In the genomic region with DNA sequence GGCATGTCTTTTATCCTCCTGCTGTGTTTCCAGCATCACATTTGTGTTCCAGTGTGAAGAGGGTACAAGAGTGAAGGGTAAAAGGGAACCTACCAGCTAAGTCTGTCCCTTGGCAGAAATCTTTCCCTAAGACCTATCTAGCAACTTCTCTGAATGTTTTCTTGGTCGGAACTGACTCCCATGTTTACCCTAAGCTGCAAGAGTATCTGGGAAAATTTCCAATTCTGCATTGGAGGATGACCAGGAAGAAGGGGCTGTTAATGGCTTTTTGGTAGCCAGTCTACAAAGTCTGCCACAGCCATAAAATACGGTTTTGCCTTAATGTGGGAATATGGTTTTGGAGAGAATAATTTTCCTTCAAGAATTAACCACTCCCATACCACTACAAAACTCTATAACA, we compare ENCODE assay signal across 18 cellular contexts.
A peak's percentile ranks its signal among the peaks of the same experiment; 100 is the strongest.
DNase-seq lines count a peak whose midpoint lies in the region; ATAC-seq and TF ChIP-seq lines count a peak whose summit lies in the region.
"Had no signal": no experiment of that assay in that cellular context is flagged by ENCODE, and none has a peak within 500 bp of the region (broad histone marks: within the 10 kb centered on the region; RNA-seq: fewer than 3 reads in every experiment).

No MANE protein-coding gene starts in this region.

- H3K36me3 ChIP-seq in left lung = no peaks in the 10 kb centered on the region
- H3K36me3 ChIP-seq: HAP-1 had no signal

- TF ChIP-seq CTCF in astrocyte of the cerebellum (IDR thresholded peaks at IDR 0.05; ENCODE audit: low read depth, low read length, missing control alignments) = no peak
- TF ChIP-seq CTCF in left lung (IDR thresholded peaks at IDR 0.05) = no peak

- peak; percentile 28 for DNase-seq in NCI-H2029 treated with DMSO at 0.1 percent for 48 hours (lab: John Stamatoyannopoulos, UW)
- DNase-seq in NCI-H2029 (lab: John Stamatoyannopoulos, UW) = no peak
- peak; percentile 39 for DNase-seq in astrocyte of the cerebellum (ENCODE audit: low read depth)
- no peak for DNase-seq in left lung
- DNase-seq in right cardiac atrium = no peak
- DNase-seq: AML-193; CD4-positive, alpha-beta T cell; DMS153; DND-41; EL; GM23248 had no signal

- H3K27ac ChIP-seq in left lung = no peak overlapping the region
- H3K27ac ChIP-seq in right cardiac atrium (ENCODE audit: low read length) = no peak overlapping the region
- H3K27ac ChIP-seq: 22Rv1, A549, C4-2B, GM23248 had no signal

- H3K4me1 ChIP-seq in left lung (peaks cover 0 to 10% of the 10 kb centered on the region in 2 donors), right cardiac atrium (ENCODE audit: control insufficient read depth, insufficient read depth, low read length) (peaks cover 15% of the 10 kb centered on the region)
- H3K4me1 ChIP-seq: A549, HAP-1 had no signal

- H3K4me3 ChIP-seq in astrocyte of the cerebellum (ENCODE audit: low read depth, low read length) (no peak overlapping the region), left lung (no peak overlapping the region), right cardiac atrium (ENCODE audit: low read length) (no peak overlapping the region)
- H3K4me3 ChIP-seq: A549, GM12878, GM23248, HAP-1 had no signal

- 42% methylated on average over 2 of the region's 2 CpGs for WGBS in right cardiac atrium

- H3K9me3 ChIP-seq in left lung (no peaks in the 10 kb centered on the region), right cardiac atrium (ENCODE audit: control insufficient read depth, low read length) (no peaks in the 10 kb centered on the region)
- H3K9me3 ChIP-seq: A549, HAP-1 had no signal

- ATAC-seq in left lung (peak; percentile 17), HG03097 (IDR thresholded peaks at IDR 0.05; ENCODE audit: low FRiP score, unreplicated experiment) (no peak), right cardiac atrium (no peak)
- ATAC-seq in activated CD4-positive, CD25-positive, alpha-beta regulatory T cell treated with anti-CD3 and anti-CD28 coated beads, Interleukin-2, amount 50 U/mL, for 24 hours = no peak
- ATAC-seq: A549, GM12878 had no signal

- H3K27me3 ChIP-seq in left lung = no peaks in the 10 kb centered on the region
- no peaks in the 10 kb centered on the region for H3K27me3 ChIP-seq in right cardiac atrium (ENCODE audit: control insufficient read depth, insufficient read depth)

- intact Hi-C loops in left lung (cut with DNase I) = no loop called here
- intact Hi-C loops in right cardiac atrium (cut with DNase I) = no loop called here

- in situ Hi-C loops in astrocyte of the cerebellum (cut with HindIII; ENCODE audit: low sequenced_read_pairs) = no loop called here

Comparison
In these comparisons a context has a peak if more than half of its experiments do, and no peak if none do; other contexts are left out.
1. DNase-seq: peak in NCI-H2029 treated with DMSO at 0.1 percent for 48 hours (single experiment) and astrocyte of the cerebellum (single experiment); none in NCI-H2029 (single experiment), left lung (0 of 2) and right cardiac atrium (0 of 3).